In the genomic region with DNA sequence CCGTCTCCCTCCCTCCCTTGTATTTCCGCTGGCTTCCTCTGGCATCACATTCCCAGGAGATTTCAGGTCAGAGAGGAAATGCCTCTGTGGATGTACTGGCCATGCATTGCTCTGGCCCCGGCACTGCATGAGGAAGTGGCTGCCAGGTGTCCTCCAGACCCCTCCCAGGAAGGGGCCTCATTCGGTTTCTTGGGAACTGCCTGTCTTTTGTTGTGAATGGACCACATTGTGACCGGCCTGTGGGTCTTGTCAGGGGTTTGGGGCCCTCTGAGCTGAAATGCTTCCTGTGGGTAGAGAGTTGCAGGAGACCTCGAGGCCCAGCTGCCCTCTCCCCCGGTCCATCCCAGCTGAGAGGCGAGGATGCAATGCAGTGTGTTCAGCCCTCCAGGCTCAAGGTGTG, we compare ENCODE assay signal across 11 cellular contexts. TPM values are rescaled to one million over a fixed set of nuclear protein-coding genes. Genes with fewer than 3 reads are reported as not detected.
DNase-seq lines count a peak whose midpoint lies in the region; ATAC-seq and TF ChIP-seq lines count a peak whose summit lies in the region.
"Had no signal": no experiment of that assay in that cellular context is flagged by ENCODE, and none has a peak within 500 bp of the region (broad histone marks: within the 10 kb centered on the region; RNA-seq: fewer than 3 reads in every experiment).

No MANE protein-coding gene starts in this region.

- POLR2A ChIA-PET in activated naive CD8-positive, alpha-beta T cell treated with anti-CD3 and anti-CD28 coated beads, Interleukin-2, amount 10 ng/mL, durations not matched to agents 7 days and 5 days (lab: Charles Lee), result no interaction called here

- 42% methylated on average over 8 of the region's 8 CpGs for WGBS in thymus
- WGBS in lower leg skin, 2 donors, result 85 to 93% methylated on average over 6 to 8 of the region's 8 CpGs

- peaks cover 57% of the 10 kb centered on the region for H3K4me1 ChIP-seq in SJCRH30
- peaks cover 14% of the 10 kb centered on the region for H3K4me1 ChIP-seq in thymus (ENCODE audit: control insufficient read depth, insufficient read depth, low read length)
- H3K4me1 ChIP-seq: breast epithelium had no signal

- DNase-seq in activated naive CD8-positive, alpha-beta T cell treated with anti-CD3 and anti-CD28 coated beads, Interleukin-2, amount 10 ng/mL, durations not matched to agents 7 days and 5 days, result no peak
- DNase-seq in activated naive CD8-positive, alpha-beta T cell treated with anti-CD3 and anti-CD28 coated beads, Interleukin-2, amount 50 U/mL, for 24 hours, result no peak
- peak; percentile 63 to 69 for DNase-seq in SJCRH30
- DNase-seq in left kidney (ENCODE audit: low read depth, low spot score), result peak; percentile 45
- no peak for DNase-seq in lower leg skin (ENCODE audit: low spot score in 2 of 2)
- DNase-seq in activated CD8-positive, alpha-beta memory T cell treated with anti-CD3 and anti-CD28 coated beads, Interleukin-2, amount 50 U/mL, for 48 hours, result no peak
- DNase-seq: NCI-H1436 treated with DMSO at 0.1 percent for 48 hours; stimulated activated CD4-positive, alpha-beta T cell treated with anti-CD3 and anti-CD28 coated beads, Interleukin-2, amount 100 ng/mL, for 24 hours had no signal

- H3K9me3 Mint-ChIP-seq in activated naive CD8-positive, alpha-beta T cell treated with anti-CD3 and anti-CD28 coated beads, Interleukin-2, amount 10 ng/mL, durations not matched to agents 7 days and 5 days, result no peaks in the 10 kb centered on the region
- H3K9me3 Mint-ChIP-seq in activated naive CD8-positive, alpha-beta T cell treated with anti-CD3 and anti-CD28 coated beads, Interleukin-2, amount 50 U/mL, for 24 hours, result no peaks in the 10 kb centered on the region

- intact Hi-C loops in lower leg skin (cut with DNase I; ENCODE audit: low total_unique reads), result no loop called here

- TF ChIP-seq CTCF in lower leg skin (IDR thresholded peaks at IDR 0.05), result no peak

- peak overlapping the region; percentile 80 for H3K27ac ChIP-seq in SJCRH30
- peak overlapping the region; percentile 59 for H3K27ac ChIP-seq in thymus (ENCODE audit: low read depth)
- H3K27ac ChIP-seq: breast epithelium had no signal

- no peak for ATAC-seq in activated naive CD8-positive, alpha-beta T cell treated with anti-CD3 and anti-CD28 coated beads, Interleukin-2, amount 10 ng/mL, durations not matched to agents 7 days and 5 days (ENCODE audit: low read depth)
- ATAC-seq in activated naive CD8-positive, alpha-beta T cell treated with anti-CD3 and anti-CD28 coated beads, Interleukin-2, amount 50 U/mL, for 24 hours, result no peak
- ATAC-seq in GM18502 (IDR thresholded peaks at IDR 0.05; ENCODE audit: poor library complexity, unreplicated experiment), result no peak

- no peak for TF ChIP-seq POLR2A in lower leg skin (IDR thresholded peaks at IDR 0.05)

- no peak overlapping the region for H3K4me3 Mint-ChIP-seq in activated naive CD8-positive, alpha-beta T cell treated with anti-CD3 and anti-CD28 coated beads, Interleukin-2, amount 10 ng/mL, durations not matched to agents 7 days and 5 days
- H3K4me3 Mint-ChIP-seq in activated naive CD8-positive, alpha-beta T cell treated with anti-CD3 and anti-CD28 coated beads, Interleukin-2, amount 50 U/mL, for 24 hours, result no peak overlapping the region

- H3K4me3 ChIP-seq in SJCRH30 (no peak overlapping the region), thymus (ENCODE audit: low read length) (no peak overlapping the region), lower leg skin (ENCODE audit: low read depth, poor library complexity, severe bottlenecking) (no peak overlapping the region)
- H3K4me3 ChIP-seq: breast epithelium had no signal

- no peaks in the 10 kb centered on the region for H3K27me3 Mint-ChIP-seq in activated naive CD8-positive, alpha-beta T cell treated with anti-CD3 and anti-CD28 coated beads, Interleukin-2, amount 10 ng/mL, durations not matched to agents 7 days and 5 days
- H3K27me3 Mint-ChIP-seq in activated naive CD8-positive, alpha-beta T cell treated with anti-CD3 and anti-CD28 coated beads, Interleukin-2, amount 50 U/mL, for 24 hours, result no peaks in the 10 kb centered on the region

- H3K36me3 ChIP-seq in SJCRH30 (no peaks in the 10 kb centered on the region; the same call in 1 of the 2 replicates), thymus (ENCODE audit: control insufficient read depth, insufficient read depth) (peaks cover 23% of the 10 kb centered on the region)
- H3K36me3 ChIP-seq: breast epithelium had no signal

- H3K27me3 ChIP-seq in SJCRH30 (no peaks in the 10 kb centered on the region), thymus (ENCODE audit: control insufficient read depth, insufficient read depth) (no peaks in the 10 kb centered on the region)
- H3K27me3 ChIP-seq: breast epithelium had no signal

- H3K36me3 Mint-ChIP-seq in activated naive CD8-positive, alpha-beta T cell treated with anti-CD3 and anti-CD28 coated beads, Interleukin-2, amount 10 ng/mL, durations not matched to agents 7 days and 5 days, result peaks cover 7% of the 10 kb centered on the region
- peaks cover 13% of the 10 kb centered on the region for H3K36me3 Mint-ChIP-seq in activated naive CD8-positive, alpha-beta T cell treated with anti-CD3 and anti-CD28 coated beads, Interleukin-2, amount 50 U/mL, for 24 hours (ENCODE audit: low read depth)

- H3K9me3 ChIP-seq in SJCRH30 (replicated peaks), result no peaks in the 10 kb centered on the region
- H3K9me3 ChIP-seq in thymus (ENCODE audit: control insufficient read depth), result no peaks in the 10 kb centered on the region
- H3K9me3 ChIP-seq: breast epithelium had no signal

- peaks cover 11% of the 10 kb centered on the region for H3K4me1 Mint-ChIP-seq in activated naive CD8-positive, alpha-beta T cell treated with anti-CD3 and anti-CD28 coated beads, Interleukin-2, amount 10 ng/mL, durations not matched to agents 7 days and 5 days
- peaks cover 16% of the 10 kb centered on the region for H3K4me1 Mint-ChIP-seq in activated naive CD8-positive, alpha-beta T cell treated with anti-CD3 and anti-CD28 coated beads, Interleukin-2, amount 50 U/mL, for 24 hours

- peak overlapping the region; percentile 76 for H3K27ac Mint-ChIP-seq in activated naive CD8-positive, alpha-beta T cell treated with anti-CD3 and anti-CD28 coated beads, Interleukin-2, amount 10 ng/mL, durations not matched to agents 7 days and 5 days
- H3K27ac Mint-ChIP-seq in activated naive CD8-positive, alpha-beta T cell treated with anti-CD3 and anti-CD28 coated beads, Interleukin-2, amount 50 U/mL, for 24 hours, result no peak overlapping the region

RNA-seq across cellular contexts. Expression of gene ST3GAL4, which starts 18.8 kb away (rescaled TPM):
- 1 to 10 TPM; 6.3 to 8.5 TPM for total RNA-seq in activated naive CD8-positive, alpha-beta T cell treated with anti-CD3 and anti-CD28 coated beads, Interleukin-2, amount 10 ng/mL, durations not matched to agents 7 days and 5 days
- 37.3 and 39.6 TPM in 2 replicates for total RNA-seq in SJCRH30 (2014; rRNA removed; shearing (Covaris generic))
- polyA plus RNA-seq in thymus, result 6.1 TPM
- total RNA-seq in lower leg skin, result 10 to 100 TPM; 12.6 to 27.0 (median 17.1) TPM

RNA-seq across cellular contexts. Expression of gene DCPS, which starts 32.8 kb away (rescaled TPM):
- 10 to 100 TPM; 27.4 to 29.1 TPM for total RNA-seq in activated naive CD8-positive, alpha-beta T cell treated with anti-CD3 and anti-CD28 coated beads, Interleukin-2, amount 10 ng/mL, durations not matched to agents 7 days and 5 days
- total RNA-seq in SJCRH30 (2014; rRNA removed; shearing (Covaris generic)), result 21.3 and 24.5 TPM in 2 replicates
- polyA plus RNA-seq in thymus, result 17.2 TPM
- 10 to 100 TPM; 15.1 to 23.4 (median 16.7) TPM for total RNA-seq in lower leg skin

RNA-seq across cellular contexts. Expression of gene TIRAP, which starts 53.8 kb away (rescaled TPM):
- 10 to 100 TPM; 15.6 to 18.8 TPM for total RNA-seq in activated naive CD8-positive, alpha-beta T cell treated with anti-CD3 and anti-CD28 coated beads, Interleukin-2, amount 10 ng/mL, durations not matched to agents 7 days and 5 days
- 0.76 and 1.1 TPM in 2 replicates for total RNA-seq in SJCRH30 (2014; rRNA removed; shearing (Covaris generic))
- 4.8 TPM for polyA plus RNA-seq in thymus
- 10 to 100 TPM; 13.2 to 16.8 (median 15.3) TPM for total RNA-seq in lower leg skin

Comparison
In these comparisons a context has a peak if more than half of its experiments do, and no peak if none do; other contexts are left out.
1. DNase-seq: peak in SJCRH30 (2 of 2) and left kidney (single experiment); none in activated naive CD8-positive, alpha-beta T cell treated with anti-CD3 and anti-CD28 coated beads, Interleukin-2, amount 10 ng/mL, durations not matched to agents 7 days and 5 days (single experiment), activated naive CD8-positive, alpha-beta T cell treated with anti-CD3 and anti-CD28 coated beads, Interleukin-2, amount 50 U/mL, for 24 hours (single experiment), lower leg skin (0 of 2) and activated CD8-positive, alpha-beta memory T cell treated with anti-CD3 and anti-CD28 coated beads, Interleukin-2, amount 50 U/mL, for 48 hours (single experiment).